Comparison of ENCODE assay signal across 29 cellular contexts in the genomic region with DNA sequence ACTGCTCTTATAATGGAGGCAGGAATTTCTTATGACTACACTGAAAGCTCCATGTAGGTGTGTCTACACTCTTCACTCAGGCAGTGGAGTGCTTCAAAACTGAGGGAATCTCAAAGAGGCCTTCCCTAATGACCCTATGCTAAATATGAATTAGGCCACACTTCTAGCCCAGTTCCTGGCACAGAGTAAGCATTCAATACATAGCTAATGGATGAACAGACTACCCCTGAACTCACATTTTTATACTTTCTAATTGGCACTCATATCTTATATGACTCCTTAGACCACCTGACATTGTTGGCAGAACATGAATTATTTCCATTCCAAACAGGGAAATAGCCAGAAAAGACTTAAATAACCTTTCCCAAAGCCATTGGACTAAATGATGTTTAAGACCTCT. TPM values are rescaled to one million over a fixed set of nuclear protein-coding genes. Genes with fewer than 3 reads are reported as not detected.
"Had no signal": no experiment of that assay in that cellular context is flagged by ENCODE, and none has a peak within 500 bp of the region (broad histone marks: within the 10 kb centered on the region; RNA-seq: fewer than 3 reads in every experiment).

No MANE protein-coding gene starts in this region.

- H3K4me2 ChIP-seq: neural progenitor cell had no signal

- H3K27me3 ChIP-seq: heart right ventricle, right atrium auricular region, stomach, thyroid gland, vagina had no signal

- H3K79me2 ChIP-seq: parathyroid adenoma had no signal

- H3K36me3 ChIP-seq: esophagus muscularis mucosa, heart right ventricle, lower lobe of right lung, neural progenitor cell, prostate gland, right atrium auricular region, stomach, thyroid gland, vagina had no signal

- H3K36me3 Mint-ChIP-seq: immature natural killer cell; naive B cell; natural killer cell treated with Interleukin-12 subunit alpha and Interleukin-12 subunit beta and Interleukin-15 and Interleukin-18, amount 100 ng/mL, for 72 hours; neural progenitor cell; stimulated activated effector memory CD8-positive, alpha-beta T cell treated with anti-CD3 and anti-CD28 coated beads, Interleukin-12 subunit alpha, Interleukin-12 subunit beta, amount 100 ng/mL, for 72 hours had no signal

- ATAC-seq: heart right ventricle; left ventricle myocardium superior; lower lobe of right lung; mucosa of descending colon; natural killer cell treated with Interleukin-12 subunit alpha and Interleukin-12 subunit beta and Interleukin-15 and Interleukin-18, amount 100 ng/mL, for 72 hours; sciatic nerve; stimulated activated effector memory CD8-positive, alpha-beta T cell treated with anti-CD3 and anti-CD28 coated beads, Interleukin-12 subunit alpha, Interleukin-12 subunit beta, amount 100 ng/mL, for 72 hours had no signal

- H3K9me3 Mint-ChIP-seq: dendritic cell treated with granulocyte-macrophage colony-stimulating factor and Interleukin-4, amounts not matched to agents 40 ng/mL and 50 ng/mL, for 4 days; immature natural killer cell; memory B cell; naive B cell; natural killer cell treated with Interleukin-12 subunit alpha and Interleukin-12 subunit beta and Interleukin-15 and Interleukin-18, amount 100 ng/mL, for 72 hours; neural progenitor cell; stimulated activated effector memory CD8-positive, alpha-beta T cell treated with anti-CD3 and anti-CD28 coated beads, Interleukin-12 subunit alpha, Interleukin-12 subunit beta, amount 100 ng/mL, for 72 hours had no signal

- H2AFZ ChIP-seq: neural progenitor cell, parathyroid adenoma had no signal

- H3K27ac Mint-ChIP-seq: dendritic cell treated with granulocyte-macrophage colony-stimulating factor and Interleukin-4, amounts not matched to agents 40 ng/mL and 50 ng/mL, for 4 days; memory B cell; neural progenitor cell; stimulated activated effector memory CD8-positive, alpha-beta T cell treated with anti-CD3 and anti-CD28 coated beads, Interleukin-12 subunit alpha, Interleukin-12 subunit beta, amount 100 ng/mL, for 72 hours had no signal

- H3K27ac ChIP-seq: esophagus muscularis mucosa, lower lobe of right lung, neural progenitor cell, parathyroid adenoma, right atrium auricular region, stomach, thyroid gland, vagina had no signal

- H3K4me3 Mint-ChIP-seq: dendritic cell treated with granulocyte-macrophage colony-stimulating factor and Interleukin-4, amounts not matched to agents 40 ng/mL and 50 ng/mL, for 4 days; memory B cell; neural progenitor cell had no signal

- H3K27me3 Mint-ChIP-seq: natural killer cell treated with Interleukin-12 subunit alpha and Interleukin-12 subunit beta and Interleukin-15 and Interleukin-18, amount 100 ng/mL, for 72 hours had no signal

- DNase-seq: effector CD8-positive, alpha-beta T cell; foreskin melanocyte; glutamatergic neuron; heart right ventricle; hypothalamus; immature natural killer cell; islet precursor cell; kidney glomerular epithelial cell; left ventricle myocardium superior; lower lobe of right lung; mucosa of descending colon; naive B cell; stimulated activated CD4-positive, alpha-beta T cell treated with anti-CD3 and anti-CD28 coated beads, Interleukin-2, amount 100 ng/mL, for 24 hours; stimulated activated CD4-positive, alpha-beta T cell treated with anti-CD3 and anti-CD28 coated beads, Interleukin-4, amount 100 ng/mL, for 24 hours; stimulated activated naive CD4-positive, alpha-beta T cell treated with Interleukin-2 at 50 U/mL for 16 hours; stomach; thyroid gland; trophoblast cell had no signal

- H3K9ac ChIP-seq: neural progenitor cell, parathyroid adenoma had no signal

- H3K9me3 ChIP-seq: esophagus muscularis mucosa, heart right ventricle, lower lobe of right lung, mucosa of descending colon, prostate gland, right atrium auricular region, stomach, thyroid gland, vagina had no signal

- H3K4me3 ChIP-seq: heart right ventricle, mucosa of descending colon, neural progenitor cell, prostate gland, right atrium auricular region, thyroid gland, vagina had no signal

RNA-seq across cellular contexts. Expression of a gene that starts 3.4 kb away (rescaled TPM):
- total RNA-seq: natural killer cell treated with Interleukin-12 subunit alpha and Interleukin-12 subunit beta and Interleukin-15 and Interleukin-18, amount 100 ng/mL, for 72 hours had no signal
- polyA plus RNA-seq: immature natural killer cell had no signal
